In genomic region chr1:220281159-220281574, GRCh38 we compare ENCODE assay signal across 10 cellular contexts. TPM values are rescaled to one million over a fixed set of nuclear protein-coding genes. Genes with fewer than 3 reads are reported as not detected.
DNase-seq lines count a peak whose midpoint lies in the region; ATAC-seq, FAIRE-seq and TF ChIP-seq lines count a peak whose summit lies in the region.
"Had no signal": no experiment of that assay in that cellular context is flagged by ENCODE, and none has a peak within 500 bp of the region (broad histone marks: within the 10 kb centered on the region; RNA-seq: fewer than 3 reads in every experiment).

No MANE protein-coding gene starts in this region.

- POLR2A ChIA-PET in A673 (lab: Charles Lee; ENCODE audit: low non-redundant PET), result no interaction called here

- intact Hi-C loops in A673 (cut with micrococcal nuclease; ENCODE audit: unreplicated experiment) (loop anchor here (1.0 to 5.0 kb wide), 3 partner anchors 396 to 495 kb away; no protein-coding TSS in a partner anchor), left lung (cut with DNase I) (no loop called here)

- peak; percentile 79 for ATAC-seq in esophagus mucosa
- ATAC-seq in GM19467 (IDR thresholded peaks at IDR 0.05; ENCODE audit: unreplicated experiment), result no peak
- ATAC-seq in left lung, result no peak
- ATAC-seq: effector memory CD8-positive, alpha-beta T cell had no signal

- H3K4me1 ChIP-seq in A673 (ENCODE audit: insufficient read depth, low read length, poor library complexity, severe bottlenecking) (no peaks in the 10 kb centered on the region), left lung (no peaks in the 10 kb centered on the region)

- H3K4me3 ChIP-seq in A673 (ENCODE audit: low read depth, low read length, poor library complexity, severe bottlenecking) (no peak overlapping the region), left lung (no peak overlapping the region)

- H3K27me3 ChIP-seq in A673 (replicated peaks; ENCODE audit: insufficient read depth, low read depth, low read length, poor library complexity) (peaks cover 4% of the 10 kb centered on the region), left lung (no peaks in the 10 kb centered on the region)

- H3K36me3 Mint-ChIP-seq in immature natural killer cell, result no peaks in the 10 kb centered on the region

- H3K9me3 Mint-ChIP-seq in immature natural killer cell, result no peaks in the 10 kb centered on the region
- H3K9me3 Mint-ChIP-seq: effector memory CD8-positive, alpha-beta T cell had no signal

- peaks cover under 1 to 4% (median 2%) of the 10 kb centered on the region in 3 donors for H3K27me3 Mint-ChIP-seq in immature natural killer cell (ENCODE audit: low read depth in 3 of 3)

- no peak overlapping the region for H3K27ac Mint-ChIP-seq in immature natural killer cell
- H3K27ac Mint-ChIP-seq: effector memory CD8-positive, alpha-beta T cell had no signal

- no peaks in the 10 kb centered on the region for H3K4me1 Mint-ChIP-seq in immature natural killer cell

- no TSS peak for BruUV-seq in A673 (replicated peaks; lab: Mats Ljungman, UMichigan)

- H3K27ac ChIP-seq in A673 (ENCODE audit: low read depth, low read length, poor library complexity, severe bottlenecking) (no peak overlapping the region), left lung (no peak overlapping the region)

- no peak overlapping the region for H3K4me3 Mint-ChIP-seq in immature natural killer cell
- H3K4me3 Mint-ChIP-seq: effector memory CD8-positive, alpha-beta T cell had no signal

- FAIRE-seq in GM12891 (lab: Jason Lieb, UNC), result peak; percentile 20

- DNase-seq in A673 (ENCODE audit: low spot score) (peak; percentile 47), GM12891 (ENCODE audit: insufficient read length, low spot score) (no peak), NCI-H774 (lab: John Stamatoyannopoulos, UW) (peak; percentile 13), immature natural killer cell (no peak), left lung (no peak)
- DNase-seq in stimulated activated naive CD4-positive, alpha-beta T cell (lab: John Stamatoyannopoulos, UW), result no peak
- DNase-seq: effector memory CD8-positive, alpha-beta T cell; stimulated activated CD4-positive, alpha-beta T cell treated with anti-CD3 and anti-CD28 coated beads, Interleukin-1b, Interleukin-23, amount 100 ng/mL, for 48 hours had no signal

- H3K9me3 ChIP-seq in A673 (ENCODE audit: low read depth, low read length, poor library complexity, severe bottlenecking) (no peaks in the 10 kb centered on the region), left lung (no peaks in the 10 kb centered on the region)

- TF ChIP-seq CTCF in A673 (conservative IDR thresholded peaks at IDR 0.05; ENCODE audit: low read depth, low read length) (peak; percentile 62), left lung (IDR thresholded peaks at IDR 0.05) (no peak)

- CTCF ChIA-PET in A673 (lab: Charles Lee), result interaction anchor here (0.6 to 1.8 kb wide), 4 partner anchors 9 to 495 kb away, joined by 3 to 18 read pairs (median 4); partner anchors contain the start of gene RAB3GAP2

- TF ChIP-seq POLR2A in GM12891 (IDR thresholded peaks at IDR 0.05; ENCODE audit: low read depth, low read length), result no peak

- no peaks in the 10 kb centered on the region for H3K36me3 ChIP-seq in A673 (ENCODE audit: insufficient read depth, low read length, poor library complexity, severe bottlenecking)
- no peaks in the 10 kb centered on the region for H3K36me3 ChIP-seq in left lung

TF ChIP-seq in GM12891, 5 proteins besides CTCF, POLR2A, EP300 and RAD21:
- TF ChIP-seq POU2F2 (IDR thresholded peaks at IDR 0.05; ENCODE audit: low read depth, low read length) (no peak), SPI1 (IDR thresholded peaks at IDR 0.05; ENCODE audit: low read depth, low read length) (no peak), PAX5 (IDR thresholded peaks at IDR 0.05; ENCODE audit: insufficient read depth, low read length, severe bottlenecking) (no peak), TAF1 (IDR thresholded peaks at IDR 0.05; ENCODE audit: low read depth, low read length) (no peak), POLR2AphosphoS5 (IDR thresholded peaks at IDR 0.05; ENCODE audit: low read depth, low read length) (no peak)

RNA-seq across cellular contexts. Expression of gene RAB3GAP2, which starts 8.9 kb away (rescaled TPM):
- total RNA-seq in A673 (2021), result 43.8 and 44.9 TPM in 2 replicates
- polyA plus RNA-seq in GM12891 (2012; ENCODE audit: low read depth, missing spikeins), result 14.1 TPM
- total RNA-seq in esophagus mucosa, result 25.1 TPM
- polyA plus RNA-seq in immature natural killer cell, result 10 to 100 TPM; 12.0 to 33.8 (median 18.6) TPM
- 10 to 100 TPM; 35.4 to 43.3 TPM for total RNA-seq in left lung

Comparison
In these comparisons a context has a peak if more than half of its experiments do, and no peak if none do; other contexts are left out.
1. DNase-seq: peak in A673 (single experiment) and NCI-H774 (single experiment); none in GM12891 (single experiment), stimulated activated naive CD4-positive, alpha-beta T cell (0 of 6), immature natural killer cell (0 of 3) and left lung (0 of 2).